1 cellular context compared by ENCODE assay signal in genomic region chr19:40774916-40775631, GRCh38.
TF ChIP-seq lines count a peak whose summit lies in the region.

MIA (plus strand) TSS chr19:40775521; CDS start chr19:40775543, 22 bp downstream.

TF ChIP-seq in HepG2, 621 proteins besides CTCF, POLR2A, EP300 and RAD21:
- TF ChIP-seq JDP2 (CRISPR knock-in tag; IDR thresholded peaks at IDR 0.05; ENCODE audit: borderline replicate concordance) (no peak), ZNF747 (CRISPR knock-in tag; IDR thresholded peaks at IDR 0.05; ENCODE audit: borderline replicate concordance) (no peak), ZNF512 (CRISPR knock-in tag; IDR thresholded peaks at IDR 0.05) (no peak), ZNF629 (CRISPR knock-in tag; conservative IDR thresholded peaks at IDR 0.05) (peak; percentile 48; the same call in 1 of the 2 replicates), GABPA (IDR thresholded peaks at IDR 0.05; ENCODE audit: low read depth, low read length) (no peak), GABPA (CRISPR knock-in tag; IDR thresholded peaks at IDR 0.05; ENCODE audit: low read depth) (no peak), ZNF253 (CRISPR knock-in tag; IDR thresholded peaks at IDR 0.05; ENCODE audit: borderline replicate concordance) (no peak)
